23 cellular contexts compared by ENCODE assay signal in the genomic region with DNA sequence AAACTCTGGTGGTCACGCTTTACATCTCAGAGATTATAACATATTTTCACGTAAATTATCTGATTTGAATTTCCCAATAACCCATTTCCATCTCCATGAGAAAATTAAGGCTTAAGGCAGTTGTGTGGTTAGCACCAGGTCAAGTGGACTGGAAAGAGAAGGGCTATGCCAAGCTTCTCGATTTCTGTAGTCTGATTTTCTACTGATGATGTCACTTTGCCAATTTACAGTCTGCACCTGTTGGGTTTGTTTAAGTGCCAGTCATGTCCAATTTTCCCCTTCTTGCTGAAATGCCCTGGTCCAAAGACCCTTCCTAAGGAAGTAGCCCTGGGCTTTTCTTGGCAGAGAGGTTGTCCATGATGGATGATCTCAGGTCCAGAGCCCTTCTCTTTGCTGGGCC.
"Had no signal": no experiment of that assay in that cellular context is flagged by ENCODE, and none has a peak within 500 bp of the region (broad histone marks: within the 10 kb centered on the region; RNA-seq: fewer than 3 reads in every experiment).

No MANE protein-coding gene starts in this region.

- H3K27me3 Mint-ChIP-seq: naive B cell had no signal

- DNase-seq: dorsolateral prefrontal cortex; effector CD4-positive, alpha-beta T cell; foreskin fibroblast; gastrocnemius medialis; head of caudate nucleus; left ventricle myocardium superior; lower lobe of right lung; naive B cell; occipital lobe; pancreas; stimulated activated CD4-positive, alpha-beta T cell treated with anti-CD3 and anti-CD28 coated beads, Interleukin-2, amount 100 ng/mL, for 24 hours; stimulated activated CD4-positive, alpha-beta T cell treated with anti-CD3 and anti-CD28 coated beads, Interleukin-4, amount 100 ng/mL, for 24 hours; stimulated activated naive CD4-positive, alpha-beta T cell treated with Interleukin-2 at 50 U/mL for 16 hours; stomach; thyroid gland; trophoblast cell had no signal

- H3K4me1 Mint-ChIP-seq: naive B cell; stimulated activated effector memory CD8-positive, alpha-beta T cell treated with anti-CD3 and anti-CD28 coated beads, Interleukin-12 subunit alpha, Interleukin-12 subunit beta, amount 100 ng/mL, for 72 hours had no signal

- H3K27ac Mint-ChIP-seq: naive B cell; nephron; stimulated activated effector memory CD8-positive, alpha-beta T cell treated with anti-CD3 and anti-CD28 coated beads, Interleukin-12 subunit alpha, Interleukin-12 subunit beta, amount 100 ng/mL, for 72 hours had no signal

- ATAC-seq: esophagus mucosa; gastrocnemius medialis; left ventricle myocardium superior; lower lobe of right lung; pancreas; sciatic nerve; stimulated activated effector memory CD8-positive, alpha-beta T cell treated with anti-CD3 and anti-CD28 coated beads, Interleukin-12 subunit alpha, Interleukin-12 subunit beta, amount 100 ng/mL, for 72 hours had no signal

- H3K4me3 ChIP-seq: dorsolateral prefrontal cortex, gastrocnemius medialis, lower lobe of right lung, pancreas, stomach, thyroid gland had no signal

- H3K4me1 ChIP-seq: gastrocnemius medialis, lower lobe of right lung, pancreas, stomach had no signal

- H3K27ac ChIP-seq: dorsolateral prefrontal cortex, epithelial cell of prostate, gastrocnemius medialis, lower lobe of right lung, pancreas, stomach, thyroid gland had no signal

- H3K36me3 Mint-ChIP-seq: naive B cell; stimulated activated effector memory CD8-positive, alpha-beta T cell treated with anti-CD3 and anti-CD28 coated beads, Interleukin-12 subunit alpha, Interleukin-12 subunit beta, amount 100 ng/mL, for 72 hours had no signal

- H3K36me3 ChIP-seq: gastrocnemius medialis, lower lobe of right lung, pancreas, stomach, thyroid gland had no signal

- H3K9me3 ChIP-seq: gastrocnemius medialis, lower lobe of right lung, pancreas, stomach, thyroid gland had no signal

- H3K4me3 Mint-ChIP-seq: naive B cell; nephron; stimulated activated effector memory CD8-positive, alpha-beta T cell treated with anti-CD3 and anti-CD28 coated beads, Interleukin-12 subunit alpha, Interleukin-12 subunit beta, amount 100 ng/mL, for 72 hours had no signal

- H3K27me3 ChIP-seq: dorsolateral prefrontal cortex, gastrocnemius medialis, pancreas, stomach, thyroid gland had no signal

- FAIRE-seq: colon, keratinocyte, pancreas had no signal
